In genomic region chr12:120260607-120261006, GRCh38 we compare ENCODE assay signal across 23 cellular contexts. TPM values are rescaled to one million over a fixed set of nuclear protein-coding genes. Genes with fewer than 3 reads are reported as not detected.
A peak's percentile ranks its signal among the peaks of the same experiment; 100 is the strongest.
DNase-seq lines count a peak whose midpoint lies in the region; ATAC-seq and TF ChIP-seq lines count a peak whose summit lies in the region.
"Had no signal": no experiment of that assay in that cellular context is flagged by ENCODE, and none has a peak within 500 bp of the region (broad histone marks: within the 10 kb centered on the region; RNA-seq: fewer than 3 reads in every experiment).

No MANE protein-coding gene starts in this region.

- no peak overlapping the region for H2BK120ac ChIP-seq in trophoblast cell (ENCODE audit: insufficient read depth, low read length, poor library complexity)

- H3K14ac ChIP-seq in trophoblast cell (ENCODE audit: low read length): no peak overlapping the region

- H3K18ac ChIP-seq in trophoblast cell (ENCODE audit: low read length): no peak overlapping the region

- DNase-seq in activated CD4-positive, alpha-beta T cell treated with anti-CD3 and anti-CD28 coated beads, Interleukin-2, amount 10 ng/mL, durations not matched to agents 24 days and 14 days: no peak
- DNase-seq in activated CD4-positive, alpha-beta T cell treated with anti-CD3 and anti-CD28 coated beads for 48 hours: no peak
- no peak for DNase-seq in PC-3
- DNase-seq in epithelial cell of prostate (ENCODE audit: low read depth, low spot score): no peak
- DNase-seq in trophoblast cell: peak; percentile 92 to 99
- DNase-seq in activated T-cell treated with anti-CD3 and anti-CD28 coated beads, Interleukin-2, amount 50 U/mL, for 48 hours: no peak
- no peak for DNase-seq in UCSD-AML1 (lab: John Stamatoyannopoulos, UW; ENCODE audit: unreplicated experiment)
- DNase-seq: activated gamma-delta T cell treated with Interleukin-2 at 50 U/mL for 16 hours; DMS79 treated with DMSO at 0.1 percent for 48 hours; NCI-H1436; NCI-H2171 treated with DMSO at 0.1 percent for 48 hours; NCI-H748 treated with DMSO at 0.1 percent for 48 hours; PC-9; retina; stimulated activated CD4-positive, alpha-beta T cell treated with anti-CD3 and anti-CD28 coated beads, Interleukin-15, amount 100 ng/mL, for 24 hours; stimulated activated naive CD4-positive, alpha-beta T cell treated with Interleukin-2 at 50 U/mL for 16 hours; upper lobe of right lung had no signal

- no CpG with 5 or more reads among the region's 5 CpGs for WGBS in trophoblast cell (ENCODE audit: extremely low coverage, insufficient coverage, insufficient read length)

- peaks cover 73% of the 10 kb centered on the region for H3K4me1 Mint-ChIP-seq in activated CD4-positive, alpha-beta T cell treated with anti-CD3 and anti-CD28 coated beads, Interleukin-2, amount 10 ng/mL, durations not matched to agents 24 days and 14 days

- H3K9me2 ChIP-seq in PC-3 (replicated peaks; ENCODE audit: low read length): no peaks in the 10 kb centered on the region

- no TSS peak for BruUV-seq in PC-3 (replicated peaks; lab: Mats Ljungman, UMichigan)

- no peaks in the 10 kb centered on the region for H3K27me3 ChIP-seq in PC-3 (ENCODE audit: low read length)
- H3K27me3 ChIP-seq in trophoblast cell (ENCODE audit: insufficient read depth, low read length): no peaks in the 10 kb centered on the region
- H3K27me3 ChIP-seq: neural progenitor cell, upper lobe of right lung had no signal

- H3K9ac ChIP-seq in PC-3 (ENCODE audit: low read length) (no peak overlapping the region), trophoblast cell (ENCODE audit: low read length) (no peak overlapping the region)
- H3K9ac ChIP-seq: BLaER1, neural progenitor cell had no signal

- H2AFZ ChIP-seq in PC-3 (ENCODE audit: low read length) (no peak overlapping the region), trophoblast cell (ENCODE audit: insufficient read depth, low read length, poor library complexity) (no peak overlapping the region)
- H2AFZ ChIP-seq: neural progenitor cell, PC-9 had no signal

- H4K91ac ChIP-seq in trophoblast cell (ENCODE audit: low read depth, low read length): no peak overlapping the region

- peak overlapping the region; percentile 92 for H3K4ac ChIP-seq in trophoblast cell (ENCODE audit: low read depth, low read length)

- no peak overlapping the region for H3K27ac Mint-ChIP-seq in activated CD4-positive, alpha-beta T cell treated with anti-CD3 and anti-CD28 coated beads, Interleukin-2, amount 10 ng/mL, durations not matched to agents 24 days and 14 days
- H3K27ac Mint-ChIP-seq: neural progenitor cell had no signal

- no peaks in the 10 kb centered on the region for H3K27me3 Mint-ChIP-seq in activated CD4-positive, alpha-beta T cell treated with anti-CD3 and anti-CD28 coated beads, Interleukin-2, amount 10 ng/mL, durations not matched to agents 24 days and 14 days

- H3K9me3 ChIP-seq in PC-3 (ENCODE audit: low read length): no peaks in the 10 kb centered on the region
- no peaks in the 10 kb centered on the region for H3K9me3 ChIP-seq in trophoblast cell (ENCODE audit: insufficient read depth, low read depth, low read length)
- H3K9me3 ChIP-seq: BLaER1, upper lobe of right lung had no signal

- H3K9me3 Mint-ChIP-seq in activated CD4-positive, alpha-beta T cell treated with anti-CD3 and anti-CD28 coated beads, Interleukin-2, amount 10 ng/mL, durations not matched to agents 24 days and 14 days: no peaks in the 10 kb centered on the region
- H3K9me3 Mint-ChIP-seq: neural progenitor cell had no signal

- TF ChIP-seq CTCF in PC-3 (conservative IDR thresholded peaks at IDR 0.05; ENCODE audit: low read depth, low read length): no peak

- no peak overlapping the region for H2BK5ac ChIP-seq in trophoblast cell (ENCODE audit: low read depth, low read length, poor library complexity)

- peak overlapping the region; percentile 91 for H3K27ac ChIP-seq in PC-3 (ENCODE audit: low read length)
- peak overlapping the region; percentile 98 for H3K27ac ChIP-seq in epithelial cell of prostate
- no peak overlapping the region for H3K27ac ChIP-seq in trophoblast cell (ENCODE audit: low read depth, low read length)
- H3K27ac ChIP-seq: BLaER1, neural progenitor cell, PC-9, SK-N-MC had no signal

- H3K36me3 ChIP-seq in PC-3 (ENCODE audit: low read depth, low read length) (peaks cover 44% of the 10 kb centered on the region), trophoblast cell (ENCODE audit: control insufficient read depth in 1 of 2, insufficient read depth in 2 of 2, low read length in 2 of 2) (peaks cover 4 to 8% of the 10 kb centered on the region in 2 experiments)
- H3K36me3 ChIP-seq: BLaER1, neural progenitor cell, upper lobe of right lung had no signal

- H3K79me1 ChIP-seq in trophoblast cell (ENCODE audit: low read length): peaks cover 22% of the 10 kb centered on the region

- H3K4me1 ChIP-seq in PC-3 (ENCODE audit: insufficient read depth, low read length) (peaks cover 68% of the 10 kb centered on the region), trophoblast cell (ENCODE audit: control insufficient read depth in 1 of 2, insufficient read depth in 2 of 2, low read length in 2 of 2) (peaks cover 40 to 47% of the 10 kb centered on the region in 2 experiments)

- no peak overlapping the region for H2AK5ac ChIP-seq in trophoblast cell (ENCODE audit: low read length)

- no peak overlapping the region for H2BK12ac ChIP-seq in trophoblast cell (ENCODE audit: low read length)

- H3K4me2 ChIP-seq in PC-3 (ENCODE audit: low read length) (peak overlapping the region; percentile 96), trophoblast cell (ENCODE audit: low read length) (no peak overlapping the region)
- H3K4me2 ChIP-seq: BLaER1, neural progenitor cell had no signal

- H3K79me2 ChIP-seq in PC-3 (ENCODE audit: low read length) (peaks cover 99% of the 10 kb centered on the region), trophoblast cell (ENCODE audit: control insufficient read depth, insufficient read depth, low read length, poor library complexity) (peaks cover 63% of the 10 kb centered on the region)

- H3K23ac ChIP-seq in trophoblast cell (ENCODE audit: low read length): no peak overlapping the region

- CTCF ChIA-PET in PC-3 (lab: Charles Lee): interaction anchor here (0.5 to 6.5 kb wide), 2 partner anchors 32 to 35 kb away, joined by 3 to 142 read pairs; no protein-coding TSS in a partner anchor

- H3F3A ChIP-seq in PC-3 (ENCODE audit: low read length, unreplicated experiment): peaks cover 17% of the 10 kb centered on the region

- H3K36me3 Mint-ChIP-seq in activated CD4-positive, alpha-beta T cell treated with anti-CD3 and anti-CD28 coated beads, Interleukin-2, amount 10 ng/mL, durations not matched to agents 24 days and 14 days (ENCODE audit: low read depth): peaks cover 14% of the 10 kb centered on the region

- intact Hi-C loops in activated CD4-positive, alpha-beta T cell treated with anti-CD3 and anti-CD28 coated beads, Interleukin-2, amount 10 ng/mL, durations not matched to agents 24 days and 14 days (cut with micrococcal nuclease): loop anchor here (10.0 kb wide), 1 partner anchor 146 kb away; the partner anchor contains the start of gene RAB35
- intact Hi-C loops in PC-3 (cut with micrococcal nuclease): no loop called here

- POLR2A ChIA-PET in PC-3 (lab: Charles Lee; ENCODE audit: unreplicated experiment): interaction anchor here (0.6 to 2.5 kb wide), 2 partner anchors 24 to 32 kb away, joined by 4 to 42 read pairs; partner anchors contain the start of genes RNU4-1 and RNU4-2

- no peak for ATAC-seq in PC-3
- ATAC-seq in GM19324 (IDR thresholded peaks at IDR 0.05; ENCODE audit: low FRiP score, unreplicated experiment): no peak
- ATAC-seq: upper lobe of right lung had no signal

- H3K4me3 Mint-ChIP-seq in activated CD4-positive, alpha-beta T cell treated with anti-CD3 and anti-CD28 coated beads, Interleukin-2, amount 10 ng/mL, durations not matched to agents 24 days and 14 days: peak overlapping the region; percentile 8
- H3K4me3 Mint-ChIP-seq: neural progenitor cell had no signal

- H4K8ac ChIP-seq in trophoblast cell (ENCODE audit: low read depth, low read length): no peak overlapping the region

- peak overlapping the region; percentile 91; the same call in 1 of the 2 replicates for H3K4me3 ChIP-seq in PC-3 (ENCODE audit: low read length)
- no peak overlapping the region for H3K4me3 ChIP-seq in trophoblast cell (ENCODE audit: low read depth, low read length)
- H3K4me3 ChIP-seq: BLaER1, neural progenitor cell, PC-9, SK-N-MC, upper lobe of right lung had no signal

- no peak overlapping the region for H4K12ac ChIP-seq in trophoblast cell (ENCODE audit: low read depth, low read length)

- peaks cover 39% of the 10 kb centered on the region for H4K20me1 ChIP-seq in PC-3 (ENCODE audit: low read length)

RNA-seq across cellular contexts. Expression of gene PXN, which starts 4.9 kb away (rescaled TPM):
- 48.4 and 51.2 TPM in 2 replicates for total RNA-seq in activated CD4-positive, alpha-beta T cell treated with anti-CD3 and anti-CD28 coated beads, Interleukin-2, amount 10 ng/mL, durations not matched to agents 24 days and 14 days
- 313 and 413 TPM in 2 replicates for total RNA-seq in PC-3 (2014; rRNA removed)
- 99.6 and 100 TPM in 2 replicates for polyA plus RNA-seq in trophoblast cell (2013)

RNA-seq across cellular contexts. Expression of gene RNU4-2, which starts 31.1 kb away (rescaled TPM):
- 5,486 and 6,492 TPM in 2 replicates for total RNA-seq in activated CD4-positive, alpha-beta T cell treated with anti-CD3 and anti-CD28 coated beads, Interleukin-2, amount 10 ng/mL, durations not matched to agents 24 days and 14 days
- under 0.01 TPM in 2 replicates for total RNA-seq in PC-3 (2014; rRNA removed)
- polyA plus RNA-seq in trophoblast cell (2013): not detected in 2 replicates
- total RNA-seq: HT1080 had no signal
- polyA plus RNA-seq: esophagus had no signal

RNA-seq across cellular contexts. Expression of gene RNU4-1, which starts 32.4 kb away (rescaled TPM):
- 2,196 and 2,563 TPM in 2 replicates for total RNA-seq in activated CD4-positive, alpha-beta T cell treated with anti-CD3 and anti-CD28 coated beads, Interleukin-2, amount 10 ng/mL, durations not matched to agents 24 days and 14 days
- total RNA-seq in PC-3 (2014; rRNA removed): under 0.01 TPM in 2 replicates
- polyA plus RNA-seq in trophoblast cell (2013): not detected in 2 replicates
- total RNA-seq: HT1080 had no signal
- polyA plus RNA-seq: esophagus had no signal

RNA-seq across cellular contexts. Expression of gene SIRT4, which starts 41.5 kb away (rescaled TPM):
- total RNA-seq in activated CD4-positive, alpha-beta T cell treated with anti-CD3 and anti-CD28 coated beads, Interleukin-2, amount 10 ng/mL, durations not matched to agents 24 days and 14 days: 1.1 and 2.5 TPM in 2 replicates
- 0.98 and 1.9 TPM in 2 replicates for total RNA-seq in PC-3 (2014; rRNA removed)
- polyA plus RNA-seq in trophoblast cell (2013): 3.2 and 4.4 TPM in 2 replicates

RNA-seq across cellular contexts. Expression of gene RPLP0, which starts 59.7 kb away (rescaled TPM):
- 2,659 and 2,699 TPM in 2 replicates for total RNA-seq in activated CD4-positive, alpha-beta T cell treated with anti-CD3 and anti-CD28 coated beads, Interleukin-2, amount 10 ng/mL, durations not matched to agents 24 days and 14 days
- total RNA-seq in PC-3 (2014; rRNA removed): 6,714 and 7,550 TPM in 2 replicates
- 2,531 and 2,584 TPM in 2 replicates for polyA plus RNA-seq in trophoblast cell (2013)

Comparison
In these comparisons a context has a peak if more than half of its experiments do, and no peak if none do; other contexts are left out.
1. DNase-seq: peak in trophoblast cell (2 of 2); none in activated CD4-positive, alpha-beta T cell treated with anti-CD3 and anti-CD28 coated beads, Interleukin-2, amount 10 ng/mL, durations not matched to agents 24 days and 14 days (single experiment), activated CD4-positive, alpha-beta T cell treated with anti-CD3 and anti-CD28 coated beads for 48 hours (single experiment), PC-3 (single experiment), epithelial cell of prostate (single experiment), activated T-cell treated with anti-CD3 and anti-CD28 coated beads, Interleukin-2, amount 50 U/mL, for 48 hours (0 of 2) and UCSD-AML1 (single experiment).
2. RNA of gene RNU4-2, which starts 31.1 kb away (total RNA-seq): 5,486 to 6,492 TPM in activated CD4-positive, alpha-beta T cell treated with anti-CD3 and anti-CD28 coated beads, Interleukin-2, amount 10 ng/mL, durations not matched to agents 24 days and 14 days; under 0.01 TPM in PC-3; every median in the first group is over 1,000 times any median in the second.
3. RNA of gene RNU4-1, which starts 32.4 kb away (total RNA-seq): 2,196 to 2,563 TPM in activated CD4-positive, alpha-beta T cell treated with anti-CD3 and anti-CD28 coated beads, Interleukin-2, amount 10 ng/mL, durations not matched to agents 24 days and 14 days; under 0.01 TPM in PC-3; every median in the first group is over 1,000 times any median in the second.